ENCODE assay signal across 2 cellular contexts in genomic region chr12:102415515-102415914, GRCh38.
TF ChIP-seq lines count a peak whose summit lies in the region.

No MANE protein-coding gene starts in this region.

TF ChIP-seq in HepG2, 621 proteins besides CTCF, POLR2A, EP300 and RAD21:
- no peak for TF ChIP-seq YEATS2 (CRISPR knock-in tag; IDR thresholded peaks at IDR 0.05; ENCODE audit: borderline replicate concordance)
- no peak for TF ChIP-seq SUZ12 (IDR thresholded peaks at IDR 0.05; ENCODE audit: low read depth, low read length)
- no peak for TF ChIP-seq RNF2 (conservative IDR thresholded peaks at IDR 0.05; ENCODE audit: low read depth)
- no peak for TF ChIP-seq ZNF292 (CRISPR knock-in tag; IDR thresholded peaks at IDR 0.05; ENCODE audit: borderline replicate concordance, low read depth)
- TF ChIP-seq SP140L (CRISPR knock-in tag; IDR thresholded peaks at IDR 0.05; ENCODE audit: borderline replicate concordance): no peak
- no peak for TF ChIP-seq AGO2 (optimal IDR thresholded peaks at IDR 0.05; ENCODE audit: low read depth, low read length)
- no peak for TF ChIP-seq ZNF709 (CRISPR knock-in tag; IDR thresholded peaks at IDR 0.05)
- TF ChIP-seq ZNF576 (CRISPR knock-in tag; IDR thresholded peaks at IDR 0.05): no peak
- no peak for TF ChIP-seq ZNF543 (CRISPR knock-in tag; IDR thresholded peaks at IDR 0.05)
- no peak for TF ChIP-seq SIN3A (IDR thresholded peaks at IDR 0.05; ENCODE audit: borderline replicate concordance, low read depth, low read length)
- no peak for TF ChIP-seq DZIP1 (CRISPR knock-in tag; IDR thresholded peaks at IDR 0.05)
- no peak for TF ChIP-seq NFKB2 (CRISPR knock-in tag; IDR thresholded peaks at IDR 0.05; ENCODE audit: borderline replicate concordance)
- no peak for TF ChIP-seq RFX1 (IDR thresholded peaks at IDR 0.05)
- no peak for TF ChIP-seq ZBTB25 (CRISPR knock-in tag; IDR thresholded peaks at IDR 0.05)

TF ChIP-seq in H1, 55 proteins besides CTCF, POLR2A, EP300 and RAD21:
- TF ChIP-seq SIN3A (conservative IDR thresholded peaks at IDR 0.05 in 1 of 2, IDR thresholded peaks at IDR 0.05 in 1 of 2; ENCODE audit: low read depth in 1 of 2, low read length in 2 of 2): no peak
- no peak for TF ChIP-seq MAX (IDR thresholded peaks at IDR 0.05)
- TF ChIP-seq SUZ12 (IDR thresholded peaks at IDR 0.05; ENCODE audit: low read length): no peak
- no peak for TF ChIP-seq CHD2 (IDR thresholded peaks at IDR 0.05; ENCODE audit: low read length)
- TF ChIP-seq SIX5 (IDR thresholded peaks at IDR 0.05; ENCODE audit: low read depth, low read length): no peak
- TF ChIP-seq SRF (IDR thresholded peaks at IDR 0.05; ENCODE audit: low read depth, low read length): no peak
- no peak for TF ChIP-seq CREB1 (IDR thresholded peaks at IDR 0.05)
- no peak for TF ChIP-seq RBBP5 (IDR thresholded peaks at IDR 0.05; ENCODE audit: borderline replicate concordance, low read depth, low read length)
- no peak for TF ChIP-seq TAF1 (IDR thresholded peaks at IDR 0.05; ENCODE audit: low read depth, low read length)
- no peak for TF ChIP-seq TEAD4 (IDR thresholded peaks at IDR 0.05; ENCODE audit: low read depth, low read length)
